Comparison of ENCODE assay signal across 6 cellular contexts in genomic region chr6:33417127-33417902, GRCh38. TPM values are rescaled to one million over a fixed set of nuclear protein-coding genes. Genes with fewer than 3 reads are reported as not detected.
DNase-seq lines count a peak whose midpoint lies in the region; ATAC-seq lines count a peak whose summit lies in the region.

No MANE protein-coding gene starts in this region.

- peak overlapping the region; percentile 72 to 91 (median 81) for H3K4me3 ChIP-seq in BLaER1 treated with 17β-estradiol and CSF1 and Interleukin-3, amounts not matched to agents 10 nM and 100 nM

- H3K9me3 ChIP-seq in BLaER1 treated with 17β-estradiol and CSF1 and Interleukin-3, amounts not matched to agents 10 nM and 100 nM (replicated peaks in 1 of 11): no peaks in the 10 kb centered on the region

- H4K20me1 ChIP-seq in BLaER1 treated with 17β-estradiol and CSF1 and Interleukin-3, amounts not matched to agents 10 nM and 100 nM: peaks cover 6 to 48% (median 24%) of the 10 kb centered on the region in 11 experiments; a peak in 12 of 22 replicates

- H3K9ac ChIP-seq in BLaER1 treated with 17β-estradiol and CSF1 and Interleukin-3, amounts not matched to agents 10 nM and 100 nM: peak overlapping the region; percentile 75 to 85 (median 80)

- ATAC-seq in esophagus mucosa (peak; percentile 13), left lobe of liver (no peak)

- DNase-seq in NCI-H460 (ENCODE audit: extremely low read depth, low read depth) (peak; percentile 38), DMS 273 (lab: John Stamatoyannopoulos, UW; ENCODE audit: unreplicated experiment) (no peak), left lobe of liver (ENCODE audit: low spot score) (no peak)
- DNase-seq in stimulated activated CD8-positive, alpha-beta memory T cell treated with anti-CD3 and anti-CD28 coated beads, Interleukin-4, amount 100 ng/mL, for 48 hours: peak; percentile 46

- peaks cover 64 to 74% (median 70%) of the 10 kb centered on the region in 10 experiments for H3K4me1 ChIP-seq in BLaER1 treated with 17β-estradiol and CSF1 and Interleukin-3, amounts not matched to agents 10 nM and 100 nM

- H3K27me3 ChIP-seq in BLaER1 treated with 17β-estradiol and CSF1 and Interleukin-3, amounts not matched to agents 10 nM and 100 nM: peaks cover 0 to 7% (median 0%) of the 10 kb centered on the region in 11 experiments; a peak in 2 of 22 replicates

- peaks cover 38 to 46% (median 41%) of the 10 kb centered on the region in 11 experiments for H3K36me3 ChIP-seq in BLaER1 treated with 17β-estradiol and CSF1 and Interleukin-3, amounts not matched to agents 10 nM and 100 nM

- peak overlapping the region; percentile 35 to 89 (median 78) for H3K27ac ChIP-seq in BLaER1 treated with 17β-estradiol and CSF1 and Interleukin-3, amounts not matched to agents 10 nM and 100 nM

- peak overlapping the region; percentile 91 to 100 (median 98) for H3K4me2 ChIP-seq in BLaER1 treated with 17β-estradiol and CSF1 and Interleukin-3, amounts not matched to agents 10 nM and 100 nM

RNA-seq across cellular contexts. Expression of gene CUTA, which starts 0.6 kb away (rescaled TPM):
- total RNA-seq in NCI-H460 (2014; rRNA removed; shearing (Covaris generic)): 132 and 160 TPM in 2 replicates
- polyA plus RNA-seq in NCI-H460 (2014; cell fraction: nucleus; rRNA removed): 68.8 and 91.8 TPM in 2 replicates
- total RNA-seq in esophagus mucosa: 92.4 TPM
- total RNA-seq in left lobe of liver: 104 TPM

RNA-seq across cellular contexts. Expression of gene SYNGAP1, which starts 2.5 kb away (rescaled TPM):
- total RNA-seq in NCI-H460 (2014; rRNA removed; shearing (Covaris generic)): 1.2 TPM in 2 replicates
- 3.9 and 6.1 TPM in 2 replicates for polyA plus RNA-seq in NCI-H460 (2014; cell fraction: nucleus; rRNA removed)
- total RNA-seq in esophagus mucosa: 7.1 TPM
- total RNA-seq in left lobe of liver: 2.5 TPM

RNA-seq across cellular contexts. Expression of gene PHF1, which starts 6.5 kb away (rescaled TPM):
- 15.9 and 18.8 TPM in 2 replicates for total RNA-seq in NCI-H460 (2014; rRNA removed; shearing (Covaris generic))
- 47.8 and 55.6 TPM in 2 replicates for polyA plus RNA-seq in NCI-H460 (2014; cell fraction: nucleus; rRNA removed)
- total RNA-seq in esophagus mucosa: 13.4 TPM
- 20.7 TPM for total RNA-seq in left lobe of liver

RNA-seq across cellular contexts. Expression of gene KIFC1, which starts 25.7 kb away (rescaled TPM):
- total RNA-seq in NCI-H460 (2014; rRNA removed; shearing (Covaris generic)): 14.7 and 16.9 TPM in 2 replicates
- 45.4 and 72.0 TPM in 2 replicates for polyA plus RNA-seq in NCI-H460 (2014; cell fraction: nucleus; rRNA removed)
- total RNA-seq in esophagus mucosa (19.0 TPM), left lobe of liver (0.38 TPM)

RNA-seq across cellular contexts. Expression of gene ZBTB9, which starts 37.1 kb away (rescaled TPM):
- 5.2 and 6.4 TPM in 2 replicates for total RNA-seq in NCI-H460 (2014; rRNA removed; shearing (Covaris generic))
- polyA plus RNA-seq in NCI-H460 (2014; cell fraction: nucleus; rRNA removed): 2.7 and 6.2 TPM in 2 replicates
- total RNA-seq in esophagus mucosa (5.5 TPM), left lobe of liver (2.9 TPM)

Comparison
In these comparisons a context has a peak if more than half of its experiments do, and no peak if none do; other contexts are left out.
1. DNase-seq: peak in NCI-H460 (single experiment) and stimulated activated CD8-positive, alpha-beta memory T cell treated with anti-CD3 and anti-CD28 coated beads, Interleukin-4, amount 100 ng/mL, for 48 hours (single experiment); none in DMS 273 (single experiment) and left lobe of liver (single experiment).